14 cellular contexts compared by ENCODE assay signal in the genomic region with DNA sequence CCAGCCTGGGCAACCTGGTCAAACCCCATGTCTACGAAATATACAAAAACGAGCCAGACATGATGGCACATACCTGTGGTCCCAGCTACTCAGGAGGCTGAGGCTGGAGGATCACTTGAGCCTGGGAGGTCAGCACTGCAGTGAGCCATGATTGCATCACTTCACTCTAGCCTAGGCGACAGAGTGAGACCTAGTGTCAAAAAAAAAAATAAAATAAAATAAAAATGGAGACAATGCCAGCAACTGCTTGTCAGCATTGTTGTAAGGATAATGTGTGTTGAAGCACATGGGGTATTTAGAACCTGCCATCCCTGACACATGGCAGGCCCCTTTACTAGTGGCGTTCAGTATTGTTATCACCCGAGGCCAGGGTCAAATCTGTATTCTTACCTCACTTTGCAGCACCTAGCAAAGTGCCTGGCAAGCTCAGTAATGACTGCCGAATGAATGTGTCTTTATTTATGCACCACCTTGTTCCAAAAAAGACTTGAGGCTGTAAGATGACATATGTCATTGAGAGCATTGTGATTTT. TPM values are rescaled to one million over a fixed set of nuclear protein-coding genes. Genes with fewer than 3 reads are reported as not detected.
A peak's percentile ranks its signal among the peaks of the same experiment; 100 is the strongest.
DNase-seq lines count a peak whose midpoint lies in the region; ATAC-seq and TF ChIP-seq lines count a peak whose summit lies in the region.
"Had no signal": no experiment of that assay in that cellular context is flagged by ENCODE, and none has a peak within 500 bp of the region (broad histone marks: within the 10 kb centered on the region; RNA-seq: fewer than 3 reads in every experiment).

No MANE protein-coding gene starts in this region.

- WGBS in endodermal cell (ENCODE audit: insufficient coverage in 1 of 2, insufficient read length in 1 of 2), 2 experiments = 90 to 93% methylated on average over 3 to 6 of the region's 6 CpGs

- H3K36me3 Mint-ChIP-seq in activated naive CD4-positive, alpha-beta T cell treated with anti-CD3 and anti-CD28 coated beads for 36 hours (ENCODE audit: low read depth) = no peaks in the 10 kb centered on the region
- no peaks in the 10 kb centered on the region for H3K36me3 Mint-ChIP-seq in chondrocyte (ENCODE audit: low read depth)
- no peaks in the 10 kb centered on the region for H3K36me3 Mint-ChIP-seq in stimulated activated naive B cell treated with anti-CD40 and anti-IgM and Interleukin-4, amounts not matched to agents 10 μg/mL and 1 μg/mL and 100 μg/mL, for 72 hours
- H3K36me3 Mint-ChIP-seq in endodermal cell (ENCODE audit: low read depth) = no peaks in the 10 kb centered on the region

- H3K9me3 ChIP-seq in OCI-LY7 (ENCODE audit: low read length) = no peaks in the 10 kb centered on the region
- H3K9me3 ChIP-seq in endodermal cell (ENCODE audit: control insufficient read depth, low read length) = no peaks in the 10 kb centered on the region
- H3K9me3 ChIP-seq: lower lobe of right lung, SK-N-SH had no signal

- CTCF ChIA-PET in activated naive CD4-positive, alpha-beta T cell treated with anti-CD3 and anti-CD28 coated beads for 36 hours (lab: Charles Lee) = interaction anchor here (0.7 to 1.1 kb wide), 4 partner anchors 14 to 62 kb away, joined by 3 to 5 read pairs (median 4); no protein-coding TSS in a partner anchor
- CTCF ChIA-PET in OCI-LY7 (lab: Charles Lee; ENCODE audit: unreplicated experiment) = no interaction called here

- H3K4me1 ChIP-seq in OCI-LY7 (ENCODE audit: insufficient read depth, low read length, poor library complexity, severe bottlenecking) (peaks cover 57% of the 10 kb centered on the region), endodermal cell (ENCODE audit: control insufficient read depth, insufficient read depth, low read length) (no peaks in the 10 kb centered on the region)

- H3K27me3 ChIP-seq in endodermal cell (ENCODE audit: control insufficient read depth, insufficient read depth, low read length, poor library complexity, severe bottlenecking) = no peaks in the 10 kb centered on the region
- H3K27me3 ChIP-seq: brain microvascular endothelial cell had no signal

- H3K4me2 ChIP-seq in OCI-LY7 (ENCODE audit: low read length) = peak overlapping the region; percentile 70
- H3K4me2 ChIP-seq: SK-N-SH had no signal

- peak overlapping the region; percentile 80 for H3K27ac Mint-ChIP-seq in activated naive CD4-positive, alpha-beta T cell treated with anti-CD3 and anti-CD28 coated beads for 36 hours
- peak overlapping the region; percentile 58 for H3K27ac Mint-ChIP-seq in chondrocyte (ENCODE audit: unreplicated experiment)
- peak overlapping the region; percentile 94 for H3K27ac Mint-ChIP-seq in stimulated activated naive B cell treated with anti-CD40 and anti-IgM and Interleukin-4, amounts not matched to agents 10 μg/mL and 1 μg/mL and 100 μg/mL, for 72 hours
- H3K27ac Mint-ChIP-seq in endodermal cell = no peak overlapping the region

- H3K36me3 ChIP-seq in OCI-LY7 (ENCODE audit: insufficient read depth, low read length) = no peaks in the 10 kb centered on the region
- H3K36me3 ChIP-seq in endodermal cell (ENCODE audit: control insufficient read depth, insufficient read depth, low read length) = no peaks in the 10 kb centered on the region
- H3K36me3 ChIP-seq: brain microvascular endothelial cell, lower lobe of right lung had no signal

- H3K9ac ChIP-seq in endodermal cell (ENCODE audit: extremely low read depth, low read length, poor library complexity, severe bottlenecking) = no peak overlapping the region
- H3K9ac ChIP-seq: SK-N-SH had no signal

- intact Hi-C loops in activated naive CD4-positive, alpha-beta T cell treated with anti-CD3 and anti-CD28 coated beads for 36 hours (cut with micrococcal nuclease) = loop anchor here (1.0 to 5.0 kb wide), 2 partner anchors 19 to 381 kb away; partner anchors contain the start of gene RABGAP1
- intact Hi-C loops in OCI-LY7 (cut with micrococcal nuclease; ENCODE audit: unreplicated experiment) = loop anchor here (2.0 to 5.0 kb wide), 2 partner anchors 15 to 86 kb away; no protein-coding TSS in a partner anchor

- no peaks in the 10 kb centered on the region for H3K27me3 Mint-ChIP-seq in activated naive CD4-positive, alpha-beta T cell treated with anti-CD3 and anti-CD28 coated beads for 36 hours (ENCODE audit: low read depth)
- H3K27me3 Mint-ChIP-seq in chondrocyte (ENCODE audit: low read depth) (peaks cover 6% of the 10 kb centered on the region), endodermal cell (ENCODE audit: insufficient read depth) (peaks cover 6% of the 10 kb centered on the region)
- no peaks in the 10 kb centered on the region for H3K27me3 Mint-ChIP-seq in stimulated activated naive B cell treated with anti-CD40 and anti-IgM and Interleukin-4, amounts not matched to agents 10 μg/mL and 1 μg/mL and 100 μg/mL, for 72 hours

- H3K4me3 ChIP-seq in OCI-LY7 (ENCODE audit: low read depth, low read length, poor library complexity, severe bottlenecking) (peak overlapping the region; percentile 41), endodermal cell (ENCODE audit: low read length) (no peak overlapping the region)
- H3K4me3 ChIP-seq: lower lobe of right lung had no signal

- POLR2A ChIA-PET in OCI-LY7 (lab: Charles Lee) = interaction anchor here (0.8 to 5.7 kb wide), 3 partner anchors 11 to 85 kb away, joined by 3 to 53 read pairs (median 5); no protein-coding TSS in a partner anchor

- no peak for DNase-seq in activated naive CD4-positive, alpha-beta T cell treated with anti-CD3 and anti-CD28 coated beads for 36 hours
- no peak for DNase-seq in activated naive CD4-positive, alpha-beta T cell treated with anti-CD3 and anti-CD28 coated beads, Interleukin-2, amount 50 U/mL, for 16 hours
- no peak for DNase-seq in OCI-LY7 (ENCODE audit: low spot score)
- no peak for DNase-seq in chondrocyte (ENCODE audit: low spot score)
- no peak for DNase-seq in stimulated activated naive B cell treated with anti-CD40 and anti-IgM and Interleukin-4, amounts not matched to agents 10 μg/mL and 1 μg/mL and 100 μg/mL, for 72 hours
- DNase-seq in HCEC 1CT = no peak
- no peak for DNase-seq in endodermal cell
- DNase-seq: brain microvascular endothelial cell, H9, lower lobe of right lung, NCI-H1436 treated with DMSO at 0.1 percent for 48 hours, NCI-H345, SK-N-SH had no signal

- no peaks in the 10 kb centered on the region for H3K9me2 ChIP-seq in OCI-LY7 (ENCODE audit: insufficient read depth, low read length)
- H3K9me2 ChIP-seq: SK-N-SH had no signal

- no peaks in the 10 kb centered on the region for H3K9me3 Mint-ChIP-seq in activated naive CD4-positive, alpha-beta T cell treated with anti-CD3 and anti-CD28 coated beads for 36 hours
- H3K9me3 Mint-ChIP-seq in chondrocyte (ENCODE audit: low read depth) (no peaks in the 10 kb centered on the region), endodermal cell (no peaks in the 10 kb centered on the region)
- peaks cover 0 to 1% of the 10 kb centered on the region in 2 donors for H3K9me3 Mint-ChIP-seq in stimulated activated naive B cell treated with anti-CD40 and anti-IgM and Interleukin-4, amounts not matched to agents 10 μg/mL and 1 μg/mL and 100 μg/mL, for 72 hours
- H3K9me3 Mint-ChIP-seq: H9 had no signal

- peak overlapping the region; percentile 88 for H2AFZ ChIP-seq in OCI-LY7 (ENCODE audit: low read length)

- H3K27ac ChIP-seq in OCI-LY7 (ENCODE audit: low read depth, low read length, poor library complexity, severe bottlenecking) = peak overlapping the region; percentile 63
- no peak overlapping the region for H3K27ac ChIP-seq in endodermal cell (ENCODE audit: low read depth, low read length)
- H3K27ac ChIP-seq: brain microvascular endothelial cell, lower lobe of right lung had no signal

- H4K20me1 ChIP-seq in OCI-LY7 (ENCODE audit: insufficient read depth, low read length) = no peaks in the 10 kb centered on the region

- TF ChIP-seq CTCF in OCI-LY7 (conservative IDR thresholded peaks at IDR 0.05; ENCODE audit: low read length) (no peak), chondrocyte (IDR thresholded peaks at IDR 0.05) (no peak), endodermal cell (conservative IDR thresholded peaks at IDR 0.05) (no peak)

- H3K4me1 Mint-ChIP-seq in activated naive CD4-positive, alpha-beta T cell treated with anti-CD3 and anti-CD28 coated beads for 36 hours (ENCODE audit: low read depth) = peaks cover 27% of the 10 kb centered on the region
- H3K4me1 Mint-ChIP-seq in chondrocyte (ENCODE audit: low read depth) (peaks cover 19% of the 10 kb centered on the region), endodermal cell (peaks cover 18% of the 10 kb centered on the region)
- peaks cover 74 to 97% of the 10 kb centered on the region in 2 donors for H3K4me1 Mint-ChIP-seq in stimulated activated naive B cell treated with anti-CD40 and anti-IgM and Interleukin-4, amounts not matched to agents 10 μg/mL and 1 μg/mL and 100 μg/mL, for 72 hours

- no peak for ATAC-seq in stimulated activated naive B cell treated with anti-CD40 and anti-IgM and Interleukin-4, amounts not matched to agents 10 μg/mL and 1 μg/mL and 100 μg/mL, for 72 hours (replicated peaks)
- ATAC-seq in GM21360 (IDR thresholded peaks at IDR 0.05; ENCODE audit: unreplicated experiment) = no peak

- H3K79me2 ChIP-seq in OCI-LY7 (ENCODE audit: insufficient read depth, low read depth, low read length) = no peaks in the 10 kb centered on the region

- H3K4me3 Mint-ChIP-seq in activated naive CD4-positive, alpha-beta T cell treated with anti-CD3 and anti-CD28 coated beads for 36 hours = peak overlapping the region; percentile 25
- H3K4me3 Mint-ChIP-seq in chondrocyte (ENCODE audit: unreplicated experiment) = no peak overlapping the region
- peak overlapping the region; percentile 64 to 75 for H3K4me3 Mint-ChIP-seq in stimulated activated naive B cell treated with anti-CD40 and anti-IgM and Interleukin-4, amounts not matched to agents 10 μg/mL and 1 μg/mL and 100 μg/mL, for 72 hours
- H3K4me3 Mint-ChIP-seq in endodermal cell = no peak overlapping the region

- no TSS peak for BruUV-seq in OCI-LY7 (replicated peaks; lab: Mats Ljungman, UMichigan)

RNA-seq across cellular contexts. Expression of gene CRB2, which starts 32.4 kb away (rescaled TPM):
- not detected for total RNA-seq in activated naive CD4-positive, alpha-beta T cell treated with anti-CD3 and anti-CD28 coated beads for 36 hours
- 0.88 and 1.6 TPM in 2 replicates for total RNA-seq in OCI-LY7 (2014; rRNA removed; shearing (Covaris generic))
- total RNA-seq in OCI-LY7 (2022) = 2.6 and 3.4 TPM in 2 replicates
- 0.07 TPM in 1 of 3 replicates, not detected in the others for total RNA-seq in chondrocyte
- total RNA-seq in endodermal cell = 1 to 10 TPM in 1 of 2 donors, under 1 TPM in 1; 0.75 to 2.0 TPM
- 92.5 TPM for polyA plus RNA-seq in endodermal cell (2013, experiment 1 of 2)
- polyA plus RNA-seq in endodermal cell (2013, experiment 2 of 2) = 79.0 TPM
- total RNA-seq: lower lobe of right lung had no signal
- polyA plus RNA-seq: SK-N-SH had no signal

RNA-seq across cellular contexts. Expression of gene STRBP, which starts 55.2 kb away (rescaled TPM):
- total RNA-seq in activated naive CD4-positive, alpha-beta T cell treated with anti-CD3 and anti-CD28 coated beads for 36 hours = 10 to 100 TPM; 27.6 to 27.8 TPM
- total RNA-seq in OCI-LY7 (2014; rRNA removed; shearing (Covaris generic)) = 82.8 and 96.0 TPM in 2 replicates
- total RNA-seq in OCI-LY7 (2022) = 179 and 184 TPM in 2 replicates
- 11.7 to 13.8 TPM (median 13.5 TPM) in 3 replicates for total RNA-seq in chondrocyte
- 10 to 100 TPM; 77.2 to 83.3 TPM for total RNA-seq in endodermal cell
- polyA plus RNA-seq in endodermal cell (2013, experiment 1 of 2) = 44.7 TPM
- 46.5 TPM for polyA plus RNA-seq in endodermal cell (2013, experiment 2 of 2)

Comparison
In these comparisons a context has a peak if more than half of its experiments do, and no peak if none do; other contexts are left out.
1. H3K4me3 Mint-ChIP-seq: peak in activated naive CD4-positive, alpha-beta T cell treated with anti-CD3 and anti-CD28 coated beads for 36 hours (single experiment) and stimulated activated naive B cell treated with anti-CD40 and anti-IgM and Interleukin-4, amounts not matched to agents 10 μg/mL and 1 μg/mL and 100 μg/mL, for 72 hours (2 of 2); none in chondrocyte (single experiment) and endodermal cell (single experiment).